8 cellular contexts compared by ENCODE assay signal in genomic region chr4:122716825-122717448, GRCh38. TPM values are rescaled to one million over a fixed set of nuclear protein-coding genes. Genes with fewer than 3 reads are reported as not detected.
DNase-seq lines count a peak whose midpoint lies in the region; ATAC-seq, FAIRE-seq and TF ChIP-seq lines count a peak whose summit lies in the region.

No MANE protein-coding gene starts in this region.

- peak; percentile 72 for FAIRE-seq in D721Med (lab: Jason Lieb, UNC)

- TF ChIP-seq CTCF in D721Med (IDR thresholded peaks at IDR 0.05; ENCODE audit: insufficient read depth, missing control alignments) (peak; percentile 83), RWPE2 (IDR thresholded peaks at IDR 0.05; ENCODE audit: poor library complexity, severe bottlenecking) (peak; percentile 95)

- H3K4me1 ChIP-seq in RWPE2 (ENCODE audit: insufficient read depth, poor library complexity, severe bottlenecking) (no peaks in the 10 kb centered on the region), trophoblast cell (ENCODE audit: control insufficient read depth in 1 of 2, insufficient read depth in 2 of 2, low read length in 2 of 2) (no peaks in the 10 kb centered on the region)

- H3K36me3 ChIP-seq in RWPE2 (ENCODE audit: low read depth) (no peaks in the 10 kb centered on the region), trophoblast cell (ENCODE audit: control insufficient read depth in 1 of 2, insufficient read depth in 2 of 2, low read length in 2 of 2) (no peaks in the 10 kb centered on the region)

- H3K18ac ChIP-seq in trophoblast cell (ENCODE audit: low read length) = no peak overlapping the region

- no peak overlapping the region for H3K4me3 ChIP-seq in RWPE2 (ENCODE audit: severe bottlenecking)
- no peak overlapping the region for H3K4me3 ChIP-seq in trophoblast cell (ENCODE audit: low read depth, low read length)

- H2AK5ac ChIP-seq in trophoblast cell (ENCODE audit: low read length) = no peak overlapping the region

- H3K27me3 ChIP-seq in RWPE2 (ENCODE audit: insufficient read depth, poor library complexity, severe bottlenecking) (no peaks in the 10 kb centered on the region), trophoblast cell (ENCODE audit: insufficient read depth, low read length) (no peaks in the 10 kb centered on the region)

- no peak overlapping the region for H2BK5ac ChIP-seq in trophoblast cell (ENCODE audit: low read depth, low read length, poor library complexity)

- H3K14ac ChIP-seq in trophoblast cell (ENCODE audit: low read length) = no peak overlapping the region

- no peak overlapping the region for H2BK12ac ChIP-seq in trophoblast cell (ENCODE audit: low read length)

- no CpG with 5 or more reads among the region's 4 CpGs for WGBS in trophoblast cell (ENCODE audit: extremely low coverage, insufficient coverage, insufficient read length)

- H4K91ac ChIP-seq in trophoblast cell (ENCODE audit: low read depth, low read length) = no peak overlapping the region

- no peak overlapping the region for H3K4me2 ChIP-seq in trophoblast cell (ENCODE audit: low read length)

- H4K12ac ChIP-seq in trophoblast cell (ENCODE audit: low read depth, low read length) = no peak overlapping the region

- H3K79me1 ChIP-seq in trophoblast cell (ENCODE audit: low read length) = no peaks in the 10 kb centered on the region

- no peak overlapping the region for H2BK120ac ChIP-seq in trophoblast cell (ENCODE audit: insufficient read depth, low read length, poor library complexity)

- H3K9me3 ChIP-seq in RWPE2 (ENCODE audit: severe bottlenecking) = no peaks in the 10 kb centered on the region
- H3K9me3 ChIP-seq in trophoblast cell (ENCODE audit: insufficient read depth, low read depth, low read length) = no peaks in the 10 kb centered on the region

- no peak overlapping the region for H4K8ac ChIP-seq in trophoblast cell (ENCODE audit: low read depth, low read length)

- H3K27ac ChIP-seq in RWPE2 (ENCODE audit: poor library complexity, severe bottlenecking) = no peak overlapping the region
- H3K27ac ChIP-seq in trophoblast cell (ENCODE audit: low read depth, low read length) = no peak overlapping the region

- peak; percentile 55 for DNase-seq in D721Med (ENCODE audit: insufficient read length, low spot score)
- DNase-seq in RWPE2 (ENCODE audit: low spot score) = peak; percentile 71
- DNase-seq in activated effector memory CD4-positive, alpha-beta T cell treated with anti-CD3 and anti-CD28 coated beads, Interleukin-2, amount 50 U/mL, for 16 hours = peak; percentile 89
- peak; percentile 61 for DNase-seq in foreskin melanocyte
- peak; percentile 40 to 79 for DNase-seq in trophoblast cell
- DNase-seq in mesenteric fat pad (ENCODE audit: low spot score) = no peak

- no peak overlapping the region for H3K23ac ChIP-seq in trophoblast cell (ENCODE audit: low read length)

- H3K9ac ChIP-seq in trophoblast cell (ENCODE audit: low read length) = no peak overlapping the region

- no peaks in the 10 kb centered on the region for H3K79me2 ChIP-seq in trophoblast cell (ENCODE audit: control insufficient read depth, insufficient read depth, low read length, poor library complexity)

- ATAC-seq in GM19372 (IDR thresholded peaks at IDR 0.05; ENCODE audit: low read depth, unreplicated experiment) = peak; percentile 84
- ATAC-seq in HG03558 (IDR thresholded peaks at IDR 0.05; ENCODE audit: extremely low read depth, unreplicated experiment) = peak; percentile 54
- ATAC-seq in RWPE2 (ENCODE audit: low read depth) = peak; percentile 94

- no peak overlapping the region for H3K4ac ChIP-seq in trophoblast cell (ENCODE audit: low read depth, low read length)

- H2AFZ ChIP-seq in trophoblast cell (ENCODE audit: insufficient read depth, low read length, poor library complexity) = no peak overlapping the region

RNA-seq across cellular contexts. Expression of gene BBS12, which starts 15.6 kb away (rescaled TPM):
- 1.3 TPM in 2 replicates for polyA plus RNA-seq in trophoblast cell (2013)
- 1.9 TPM for total RNA-seq in mesenteric fat pad
